10 cellular contexts compared by ENCODE assay signal in genomic region chr1:63731117-63732043, GRCh38. TPM values are rescaled to one million over a fixed set of nuclear protein-coding genes. Genes with fewer than 3 reads are reported as not detected.
DNase-seq lines count a peak whose midpoint lies in the region; TF ChIP-seq lines count a peak whose summit lies in the region.
"Had no signal": no experiment of that assay in that cellular context is flagged by ENCODE, and none has a peak within 500 bp of the region (broad histone marks: within the 10 kb centered on the region; RNA-seq: fewer than 3 reads in every experiment).

No MANE protein-coding gene starts in this region.

- H3K27me3 ChIP-seq in HUES64 (ENCODE audit: insufficient read depth, low read length) (no peaks in the 10 kb centered on the region), mesendoderm (ENCODE audit: insufficient read depth, low read length, poor library complexity) (no peaks in the 10 kb centered on the region)

- H3K4ac ChIP-seq in mesendoderm (ENCODE audit: low read depth, low read length) = peak overlapping the region; percentile 99

- H3K23ac ChIP-seq in mesendoderm (ENCODE audit: low read length) = no peak overlapping the region

- H3K4me1 ChIP-seq in HUES64 (ENCODE audit: insufficient read depth, low read length) (peaks cover 23% of the 10 kb centered on the region), mesendoderm (ENCODE audit: control insufficient read depth, low read depth, low read length) (no peaks in the 10 kb centered on the region)

- no peak overlapping the region for H2BK5ac ChIP-seq in mesendoderm (ENCODE audit: low read length)

- H3K9me3 ChIP-seq in HUES64 (ENCODE audit: insufficient read depth, low read depth, low read length) = peaks cover 3% of the 10 kb centered on the region; the same call in 1 of the 2 replicates

- DNase-seq in ACHN = peak; percentile 93
- DNase-seq in dermis blood vessel endothelial cell = peak; percentile 88
- peak; percentile 86 for DNase-seq in mesendoderm
- DNase-seq in NCI-H2171 (lab: John Stamatoyannopoulos, UW) = no peak
- DNase-seq in stimulated activated naive CD4-positive, alpha-beta T cell treated with Interleukin-2 at 50 U/mL for 16 hours (lab: John Stamatoyannopoulos, UW) = no peak
- no peak for DNase-seq in activated gamma-delta T cell treated with Interleukin-2 at 50 U/mL for 16 hours
- no peak for DNase-seq in GM13976 (ENCODE audit: low spot score)
- DNase-seq: activated CD4-positive, alpha-beta T cell treated with anti-CD3 and anti-CD28 coated beads for 36 hours; CD4-positive, CD25-positive, alpha-beta regulatory T cell had no signal

- no peaks in the 10 kb centered on the region for H3K79me1 ChIP-seq in mesendoderm (ENCODE audit: low read length)

- in situ Hi-C loops in ACHN (cut with HindIII; ENCODE audit: low pct_ligation_motif_present, low pct_unique_long_range_greater_than_20kb, low sequenced_read_pairs) (no loop called here), GM13976 (cut with MboI; ENCODE audit: low sequenced_read_pairs, unreplicated experiment) (no loop called here)

- H3K4me3 ChIP-seq in HUES64 (ENCODE audit: low read length) = no peak overlapping the region
- no peak overlapping the region for H3K4me3 ChIP-seq in mesendoderm (ENCODE audit: low read length)

- H2BK15ac ChIP-seq in mesendoderm (replicated peaks; ENCODE audit: low read depth) = no peak overlapping the region

- H2AK5ac ChIP-seq in mesendoderm (ENCODE audit: low read length) = peak overlapping the region; percentile 71

- H3K27ac ChIP-seq in HUES64 (ENCODE audit: low read depth, low read length) = peak overlapping the region; percentile 78
- H3K27ac ChIP-seq in mesendoderm (ENCODE audit: low read depth, low read length) = peak overlapping the region; percentile 14

- H3K56ac ChIP-seq in mesendoderm (ENCODE audit: low read length) = peak overlapping the region; percentile 17

- TF ChIP-seq CTCF in GM13976 (IDR thresholded peaks at IDR 0.05; ENCODE audit: borderline replicate concordance, control extremely low read depth, extremely low read depth, insufficient read depth, missing control alignments) = no peak

- no peak overlapping the region for H4K8ac ChIP-seq in mesendoderm (ENCODE audit: low read depth, low read length)

- H3K9ac ChIP-seq in HUES64 (ENCODE audit: low read depth, low read length) (no peak overlapping the region; the same call in 1 of the 2 replicates), mesendoderm (ENCODE audit: low read length) (no peak overlapping the region)

- 86% methylated on average over 7 of the region's 9 CpGs for WGBS in HUES64
- WGBS in mesendoderm (ENCODE audit: extremely low coverage, insufficient coverage, low lambda C conversion rate) = no CpG with 5 or more reads among the region's 9 CpGs

- peak overlapping the region; percentile 39 for H3K18ac ChIP-seq in mesendoderm (ENCODE audit: low read length)

- no peak overlapping the region for H3K4me2 ChIP-seq in mesendoderm (ENCODE audit: low read length)

- H3K79me2 ChIP-seq in mesendoderm (ENCODE audit: control insufficient read depth, insufficient read depth, low read length) = no peaks in the 10 kb centered on the region

- H3K36me3 ChIP-seq in HUES64 (ENCODE audit: insufficient read depth, low read length) = no peaks in the 10 kb centered on the region
- no peaks in the 10 kb centered on the region for H3K36me3 ChIP-seq in mesendoderm (ENCODE audit: control insufficient read depth, insufficient read depth, low read length)

- no peak overlapping the region for H4K5ac ChIP-seq in mesendoderm (ENCODE audit: low read length)

- H2BK120ac ChIP-seq in mesendoderm (ENCODE audit: low read depth, low read length) = peak overlapping the region; percentile 64

RNA-seq across cellular contexts. Expression of gene ROR1, which starts 42.4 kb away (rescaled TPM):
- polyA plus RNA-seq in HUES64 (2013, experiment 1 of 2) = 48.4 TPM
- polyA plus RNA-seq in HUES64 (2013, experiment 2 of 2) = 42.9 TPM
- total RNA-seq in dermis blood vessel endothelial cell = 0.17 and 0.84 TPM in 2 replicates
- polyA plus RNA-seq in mesendoderm (2013, experiment 1 of 2) = 18.6 TPM
- 19.7 TPM for polyA plus RNA-seq in mesendoderm (2013, experiment 2 of 2)
- total RNA-seq: CD4-positive, CD25-positive, alpha-beta regulatory T cell had no signal
- polyA plus RNA-seq: CD4-positive, CD25-positive, alpha-beta regulatory T cell had no signal

Comparison
In these comparisons a context has a peak if more than half of its experiments do, and no peak if none do; other contexts are left out.
1. DNase-seq: peak in ACHN (single experiment), dermis blood vessel endothelial cell (single experiment) and mesendoderm (single experiment); none in NCI-H2171 (single experiment), stimulated activated naive CD4-positive, alpha-beta T cell treated with Interleukin-2 at 50 U/mL for 16 hours (single experiment), activated gamma-delta T cell treated with Interleukin-2 at 50 U/mL for 16 hours (single experiment) and GM13976 (single experiment).